34 cellular contexts compared by ENCODE assay signal in genomic region chr5:160325716-160326115, GRCh38. TPM values are rescaled to one million over a fixed set of nuclear protein-coding genes. Genes with fewer than 3 reads are reported as not detected.
"Had no signal": no experiment of that assay in that cellular context is flagged by ENCODE, and none has a peak within 500 bp of the region (broad histone marks: within the 10 kb centered on the region; RNA-seq: fewer than 3 reads in every experiment).

No MANE protein-coding gene starts in this region.

- H3K27ac ChIP-seq: ascending aorta, breast epithelium, cardiac muscle cell, esophagus muscularis mucosa, foreskin keratinocyte, gastrocnemius medialis had no signal

- H3K36me3 Mint-ChIP-seq: activated CD4-positive, alpha-beta memory T cell treated with anti-CD3 and anti-CD28 coated beads for 36 hours; activated CD8-positive, alpha-beta memory T cell treated with anti-CD3 and anti-CD28 coated beads, Interleukin-2, amount 10 ng/mL, durations not matched to agents 7 days and 5 days; activated naive CD4-positive, alpha-beta T cell treated with anti-CD3 and anti-CD28 coated beads, Interleukin-2, amount 50 U/mL, for 24 hours; activated naive CD8-positive, alpha-beta T cell treated with anti-CD3 and anti-CD28 coated beads for 36 hours; brain had no signal

- DNase-seq: activated CD4-positive, alpha-beta memory T cell treated with anti-CD3 and anti-CD28 coated beads for 36 hours; activated CD4-positive, alpha-beta T cell treated with anti-CD3 and anti-CD28 coated beads for 36 hours; activated CD4-positive, alpha-beta T cell treated with anti-CD3 and anti-CD28 coated beads, Interleukin-2, amount 10 ng/mL, durations not matched to agents 24 days and 14 days; activated CD4-positive, CD25-positive, alpha-beta regulatory T cell; activated CD4-positive, CD25-positive, alpha-beta regulatory T cell treated with anti-CD3 and anti-CD28 coated beads, Interleukin-2, amount 50 U/mL, for 72 hours; activated CD8-positive, alpha-beta memory T cell treated with anti-CD3 and anti-CD28 coated beads, Interleukin-2, amount 10 ng/mL, durations not matched to agents 7 days and 5 days; activated CD8-positive, alpha-beta memory T cell treated with anti-CD3 and anti-CD28 coated beads, Interleukin-2, amount 50 U/mL, for 4 hours; activated CD8-positive, alpha-beta T cell treated with anti-CD3 and anti-CD28 coated beads, Interleukin-2, amount 10 ng/mL, durations not matched to agents 7 days and 5 days; activated effector memory CD4-positive, alpha-beta T cell treated with anti-CD3 and anti-CD28 coated beads, Interleukin-2, amount 50 U/mL, for 16 hours; activated naive CD4-positive, alpha-beta T cell treated with anti-CD3 and anti-CD28 coated beads for 36 hours; activated naive CD8-positive, alpha-beta T cell treated with anti-CD3 and anti-CD28 coated beads for 36 hours; activated naive CD8-positive, alpha-beta T cell treated with anti-CD3 and anti-CD28 coated beads, Interleukin-2, amount 50 U/mL, for 24 hours; activated T-cell treated with anti-CD3 and anti-CD28 coated beads, Interleukin-2, amount 50 U/mL, for 1 hour; activated T-cell treated with anti-CD3 and anti-CD28 coated beads, Interleukin-2, amount 50 U/mL, for 48 hours; cortex of kidney; dermis blood vessel endothelial cell; effector CD4-positive, alpha-beta T cell; effector memory CD8-positive, alpha-beta T cell; erythroblast; foreskin keratinocyte; gastrocnemius medialis; glutamatergic neuron; T-helper 2 cell had no signal

- H3K4me3 ChIP-seq: ascending aorta, breast epithelium, cardiac muscle cell, esophagus muscularis mucosa, gastrocnemius medialis had no signal

- H3K4me1 Mint-ChIP-seq: brain; central memory CD8-positive, alpha-beta T cell had no signal

- H3K27me3 ChIP-seq: ascending aorta, breast epithelium, cardiac muscle cell, foreskin keratinocyte, gastrocnemius medialis had no signal

- ATAC-seq: activated CD4-positive, alpha-beta T cell treated with anti-CD3 and anti-CD28 coated beads for 36 hours; activated CD8-positive, alpha-beta memory T cell treated with anti-CD3 and anti-CD28 coated beads, Interleukin-2, amount 10 ng/mL, durations not matched to agents 7 days and 5 days; activated CD8-positive, alpha-beta T cell treated with anti-CD3 and anti-CD28 coated beads, Interleukin-2, amount 10 ng/mL, durations not matched to agents 7 days and 5 days; activated naive CD8-positive, alpha-beta T cell treated with anti-CD3 and anti-CD28 coated beads, Interleukin-2, amount 50 U/mL, for 24 hours; effector memory CD8-positive, alpha-beta T cell; foreskin keratinocyte; gastrocnemius medialis had no signal

- H3K9me3 ChIP-seq: ascending aorta, breast epithelium, gastrocnemius medialis had no signal

- H3K9me3 Mint-ChIP-seq: activated CD4-positive, alpha-beta memory T cell treated with anti-CD3 and anti-CD28 coated beads for 36 hours; activated CD4-positive, alpha-beta T cell treated with anti-CD3 and anti-CD28 coated beads, Interleukin-2, amount 10 ng/mL, durations not matched to agents 24 days and 14 days; activated naive CD4-positive, alpha-beta T cell treated with anti-CD3 and anti-CD28 coated beads for 36 hours; activated naive CD4-positive, alpha-beta T cell treated with anti-CD3 and anti-CD28 coated beads, Interleukin-2, amount 50 U/mL, for 24 hours; activated naive CD8-positive, alpha-beta T cell treated with anti-CD3 and anti-CD28 coated beads for 36 hours; activated naive CD8-positive, alpha-beta T cell treated with anti-CD3 and anti-CD28 coated beads, Interleukin-2, amount 50 U/mL, for 24 hours; activated T-helper 1 cell treated with anti-CD3 and anti-CD28 coated beads, Interleukin-12 subunit alpha, Interleukin-12 subunit beta, Interleukin-2, Interleukin-4 antibody, amounts not matched to agents 30 ng/mL and 10 ng/mL and 1 ng/mL, durations not matched to agents 14 hours and 24 hours and 36 hours; activated T-helper 2 cell treated with anti-CD3 and anti-CD28 coated beads, Interferon-gamma antibody, Interleukin-2, Interleukin-4, amounts not matched to agents 10 μg/mL and 5 μg/mL and 100 μg/mL, durations not matched to agents 14 hours and 24 hours and 36 hours; brain; central memory CD8-positive, alpha-beta T cell; effector memory CD8-positive, alpha-beta T cell had no signal

- H3K27ac Mint-ChIP-seq: activated CD4-positive, alpha-beta memory T cell treated with anti-CD3 and anti-CD28 coated beads for 36 hours; activated CD4-positive, alpha-beta T cell treated with anti-CD3 and anti-CD28 coated beads for 36 hours; activated CD4-positive, alpha-beta T cell treated with anti-CD3 and anti-CD28 coated beads, Interleukin-2, amount 10 ng/mL, durations not matched to agents 24 days and 14 days; activated CD8-positive, alpha-beta memory T cell treated with anti-CD3 and anti-CD28 coated beads, Interleukin-2, amount 10 ng/mL, durations not matched to agents 7 days and 5 days; activated CD8-positive, alpha-beta T cell treated with anti-CD3 and anti-CD28 coated beads, Interleukin-2, amount 10 ng/mL, durations not matched to agents 7 days and 5 days; activated naive CD4-positive, alpha-beta T cell treated with anti-CD3 and anti-CD28 coated beads for 36 hours; activated naive CD4-positive, alpha-beta T cell treated with anti-CD3 and anti-CD28 coated beads, Interleukin-2, amount 50 U/mL, for 24 hours; activated naive CD8-positive, alpha-beta T cell treated with anti-CD3 and anti-CD28 coated beads for 36 hours; activated naive CD8-positive, alpha-beta T cell treated with anti-CD3 and anti-CD28 coated beads, Interleukin-2, amount 50 U/mL, for 24 hours; activated T-helper 1 cell treated with anti-CD3 and anti-CD28 coated beads, Interleukin-12 subunit alpha, Interleukin-12 subunit beta, Interleukin-2, Interleukin-4 antibody, amounts not matched to agents 30 ng/mL and 10 ng/mL and 1 ng/mL, durations not matched to agents 14 hours and 24 hours and 36 hours; activated T-helper 2 cell treated with anti-CD3 and anti-CD28 coated beads, Interferon-gamma antibody, Interleukin-2, Interleukin-4, amounts not matched to agents 10 μg/mL and 5 μg/mL and 100 μg/mL, durations not matched to agents 14 hours and 24 hours and 36 hours; brain; effector memory CD8-positive, alpha-beta T cell had no signal

- H3K36me3 ChIP-seq: ascending aorta, breast epithelium, cardiac muscle cell, esophagus muscularis mucosa, gastrocnemius medialis had no signal

- H3K4me3 Mint-ChIP-seq: activated CD4-positive, alpha-beta memory T cell treated with anti-CD3 and anti-CD28 coated beads for 36 hours; activated CD4-positive, alpha-beta T cell treated with anti-CD3 and anti-CD28 coated beads for 36 hours; activated CD4-positive, alpha-beta T cell treated with anti-CD3 and anti-CD28 coated beads, Interleukin-2, amount 10 ng/mL, durations not matched to agents 24 days and 14 days; activated CD8-positive, alpha-beta memory T cell treated with anti-CD3 and anti-CD28 coated beads, Interleukin-2, amount 10 ng/mL, durations not matched to agents 7 days and 5 days; activated CD8-positive, alpha-beta T cell treated with anti-CD3 and anti-CD28 coated beads, Interleukin-2, amount 10 ng/mL, durations not matched to agents 7 days and 5 days; activated naive CD4-positive, alpha-beta T cell treated with anti-CD3 and anti-CD28 coated beads for 36 hours; activated naive CD4-positive, alpha-beta T cell treated with anti-CD3 and anti-CD28 coated beads, Interleukin-2, amount 50 U/mL, for 24 hours; activated naive CD8-positive, alpha-beta T cell treated with anti-CD3 and anti-CD28 coated beads for 36 hours; activated naive CD8-positive, alpha-beta T cell treated with anti-CD3 and anti-CD28 coated beads, Interleukin-2, amount 50 U/mL, for 24 hours; activated T-helper 1 cell treated with anti-CD3 and anti-CD28 coated beads, Interleukin-12 subunit alpha, Interleukin-12 subunit beta, Interleukin-2, Interleukin-4 antibody, amounts not matched to agents 30 ng/mL and 10 ng/mL and 1 ng/mL, durations not matched to agents 14 hours and 24 hours and 36 hours; brain; central memory CD8-positive, alpha-beta T cell; effector memory CD8-positive, alpha-beta T cell had no signal

- H3K4me1 ChIP-seq: ascending aorta, breast epithelium, esophagus muscularis mucosa, foreskin keratinocyte, gastrocnemius medialis had no signal

- H3K27me3 Mint-ChIP-seq: activated CD4-positive, alpha-beta T cell treated with anti-CD3 and anti-CD28 coated beads for 36 hours had no signal

RNA-seq across cellular contexts. Expression of gene CCNJL, which starts 13.4 kb away (rescaled TPM):
- total RNA-seq: activated CD4-positive, alpha-beta memory T cell treated with anti-CD3 and anti-CD28 coated beads for 36 hours; activated CD4-positive, alpha-beta T cell treated with anti-CD3 and anti-CD28 coated beads for 36 hours; activated CD4-positive, alpha-beta T cell treated with anti-CD3 and anti-CD28 coated beads, Interleukin-2, amount 10 ng/mL, durations not matched to agents 24 days and 14 days; activated naive CD4-positive, alpha-beta T cell treated with anti-CD3 and anti-CD28 coated beads for 36 hours; activated naive CD8-positive, alpha-beta T cell treated with anti-CD3 and anti-CD28 coated beads for 36 hours; activated T-helper 1 cell treated with anti-CD3 and anti-CD28 coated beads, Interleukin-12 subunit alpha, Interleukin-12 subunit beta, Interleukin-2, Interleukin-4 antibody, amounts not matched to agents 30 ng/mL and 10 ng/mL and 1 ng/mL, durations not matched to agents 14 hours and 24 hours and 36 hours; activated T-helper 2 cell treated with anti-CD3 and anti-CD28 coated beads, Interferon-gamma antibody, Interleukin-2, Interleukin-4, amounts not matched to agents 10 μg/mL and 5 μg/mL and 100 μg/mL, durations not matched to agents 14 hours and 24 hours and 36 hours; ascending aorta; T-helper 1 cell treated with Interleukin-12 subunit alpha and Interleukin-12 subunit beta and Interleukin-4 antibody, amounts not matched to agents 30 ng/mL and 1 ng/mL, for 36 hours had no signal

RNA-seq across cellular contexts. Expression of gene C1QTNF2, which starts 44.7 kb away (rescaled TPM):
- total RNA-seq: activated CD4-positive, alpha-beta memory T cell treated with anti-CD3 and anti-CD28 coated beads for 36 hours; activated CD4-positive, alpha-beta T cell treated with anti-CD3 and anti-CD28 coated beads for 36 hours; activated CD4-positive, alpha-beta T cell treated with anti-CD3 and anti-CD28 coated beads, Interleukin-2, amount 10 ng/mL, durations not matched to agents 24 days and 14 days; activated CD8-positive, alpha-beta memory T cell treated with anti-CD3 and anti-CD28 coated beads for 36 hours; activated CD8-positive, alpha-beta memory T cell treated with anti-CD3 and anti-CD28 coated beads, Interleukin-2, amount 10 ng/mL, durations not matched to agents 7 days and 5 days; activated CD8-positive, alpha-beta T cell treated with anti-CD3 and anti-CD28 coated beads, Interleukin-2, amount 10 ng/mL, durations not matched to agents 7 days and 5 days; activated naive CD4-positive, alpha-beta T cell treated with anti-CD3 and anti-CD28 coated beads for 36 hours; activated naive CD8-positive, alpha-beta T cell treated with anti-CD3 and anti-CD28 coated beads for 36 hours; activated T-helper 1 cell treated with anti-CD3 and anti-CD28 coated beads, Interleukin-12 subunit alpha, Interleukin-12 subunit beta, Interleukin-2, Interleukin-4 antibody, amounts not matched to agents 30 ng/mL and 10 ng/mL and 1 ng/mL, durations not matched to agents 14 hours and 24 hours and 36 hours; activated T-helper 2 cell treated with anti-CD3 and anti-CD28 coated beads, Interferon-gamma antibody, Interleukin-2, Interleukin-4, amounts not matched to agents 10 μg/mL and 5 μg/mL and 100 μg/mL, durations not matched to agents 14 hours and 24 hours and 36 hours; cardiac muscle cell; T-helper 1 cell treated with Interleukin-12 subunit alpha and Interleukin-12 subunit beta and Interleukin-4 antibody, amounts not matched to agents 30 ng/mL and 1 ng/mL, for 36 hours had no signal
